8 cellular contexts compared by ENCODE assay signal in the genomic region with DNA sequence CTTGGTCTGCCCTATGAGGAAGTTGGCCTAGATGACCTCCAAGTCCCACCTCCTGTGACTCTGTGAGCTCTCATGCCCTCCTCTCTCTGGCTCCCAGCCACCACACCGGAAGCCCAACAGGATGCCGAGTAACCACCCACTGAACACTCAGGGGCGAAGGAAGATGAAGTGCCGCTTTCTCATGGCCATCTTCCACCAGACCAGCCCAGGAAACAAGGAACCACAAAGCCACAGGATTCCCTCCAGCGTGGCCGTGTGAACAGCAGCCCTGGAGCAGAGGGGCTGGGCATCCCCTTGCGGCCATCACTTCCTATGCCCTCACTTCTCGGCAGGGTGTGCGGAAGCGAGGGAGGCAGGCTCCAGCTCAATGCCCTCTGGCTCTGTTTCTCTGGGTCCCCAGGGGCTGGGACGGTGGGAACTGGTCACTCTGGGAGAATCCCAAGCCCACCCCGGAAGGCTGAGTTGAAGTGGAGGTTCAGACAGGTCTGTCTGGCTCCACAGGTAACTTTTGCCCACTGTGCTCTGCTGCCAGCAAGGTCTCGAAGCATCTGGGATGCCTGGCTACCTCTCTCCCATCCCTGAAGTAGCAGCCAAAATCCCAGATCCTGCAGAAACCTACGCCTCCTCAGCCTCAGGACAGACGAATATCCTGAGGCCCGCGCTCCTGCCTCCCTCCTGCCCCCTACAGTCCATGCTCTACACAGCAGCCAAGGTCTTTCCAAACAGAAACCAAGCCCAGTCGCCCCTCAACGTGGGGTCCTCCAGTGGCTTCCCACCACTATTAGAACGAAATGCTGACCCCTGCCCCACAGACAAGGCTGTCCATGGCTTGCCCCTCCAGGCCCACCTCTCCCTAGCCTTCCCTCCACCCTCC. TPM values are rescaled to one million over a fixed set of nuclear protein-coding genes. Genes with fewer than 3 reads are reported as not detected.
DNase-seq lines count a peak whose midpoint lies in the region; ATAC-seq and TF ChIP-seq lines count a peak whose summit lies in the region.

No MANE protein-coding gene starts in this region.

- H3K36me3 Mint-ChIP-seq in activated CD8-positive, alpha-beta T cell treated with anti-CD3 and anti-CD28 coated beads for 36 hours (ENCODE audit: low read depth): peaks cover 33% of the 10 kb centered on the region

- H3K9me3 ChIP-seq in effector memory CD4-positive, alpha-beta T cell (ENCODE audit: control insufficient read depth, low read length): no peaks in the 10 kb centered on the region
- H3K9me3 ChIP-seq in mucosa of rectum (ENCODE audit: control insufficient read depth in 2 of 2, low read length in 2 of 2): no peaks in the 10 kb centered on the region

- H3K9me3 Mint-ChIP-seq in activated CD8-positive, alpha-beta T cell treated with anti-CD3 and anti-CD28 coated beads for 36 hours: no peaks in the 10 kb centered on the region

- H3K27ac ChIP-seq in effector memory CD4-positive, alpha-beta T cell (ENCODE audit: insufficient read depth, low read length, poor library complexity, severe bottlenecking): peak overlapping the region; percentile 87
- H3K27ac ChIP-seq in mucosa of rectum (ENCODE audit: low read depth in 2 of 2, low read length in 2 of 2): peak overlapping the region; percentile 59 to 86

- POLR2A ChIA-PET in activated CD8-positive, alpha-beta T cell treated with anti-CD3 and anti-CD28 coated beads for 36 hours (lab: Charles Lee): interaction anchor here (1.0 to 6.4 kb wide), 7 partner anchors 8 to 65 kb away, joined by 3 to 57 read pairs (median 8); partner anchors contain the start of gene ECE1

- peaks cover 87% of the 10 kb centered on the region for H3K4me1 Mint-ChIP-seq in activated CD8-positive, alpha-beta T cell treated with anti-CD3 and anti-CD28 coated beads for 36 hours (ENCODE audit: low read depth)

- H3K27me3 Mint-ChIP-seq in activated CD8-positive, alpha-beta T cell treated with anti-CD3 and anti-CD28 coated beads for 36 hours: no peaks in the 10 kb centered on the region

- no peaks in the 10 kb centered on the region for H3K36me3 ChIP-seq in effector memory CD4-positive, alpha-beta T cell (ENCODE audit: control insufficient read depth, insufficient read depth, low read length)
- H3K36me3 ChIP-seq in mucosa of rectum (ENCODE audit: control insufficient read depth in 2 of 2, insufficient read depth in 2 of 2, low read length in 2 of 2): no peaks in the 10 kb centered on the region

- CTCF ChIA-PET in activated CD8-positive, alpha-beta T cell treated with anti-CD3 and anti-CD28 coated beads for 36 hours (lab: Charles Lee): interaction anchor here (0.6 to 4.2 kb wide), 22 partner anchors 9 to 103 kb away, joined by 3 to 30 read pairs (median 4); no protein-coding TSS in a partner anchor

- peak; percentile 69 for ATAC-seq in HG02623 (IDR thresholded peaks at IDR 0.05; ENCODE audit: unreplicated experiment)
- peak; percentile 90 for ATAC-seq in activated CD8-positive, alpha-beta T cell treated with anti-CD3 and anti-CD28 coated beads for 36 hours

- peak overlapping the region; percentile 43 for H3K4me3 ChIP-seq in GM12875 (ENCODE audit: low read depth, low read length)
- H3K4me3 ChIP-seq in effector memory CD4-positive, alpha-beta T cell (ENCODE audit: insufficient read depth, low read depth, low read length, poor library complexity, severe bottlenecking): peak overlapping the region; percentile 60
- peak overlapping the region; percentile 14 to 65 for H3K4me3 ChIP-seq in mucosa of rectum (ENCODE audit: low read length in 2 of 2)

- peak overlapping the region; percentile 96 for H3K27ac Mint-ChIP-seq in activated CD8-positive, alpha-beta T cell treated with anti-CD3 and anti-CD28 coated beads for 36 hours

- DNase-seq in NCI-H460 (ENCODE audit: extremely low read depth, low read depth) (peak; percentile 62), NCI-H1048 (lab: John Stamatoyannopoulos, UW) (no peak)
- peak; percentile 90 for DNase-seq in activated CD8-positive, alpha-beta T cell treated with anti-CD3 and anti-CD28 coated beads for 36 hours
- peak; percentile 80 to 90 (median 88) for DNase-seq in effector memory CD4-positive, alpha-beta T cell
- peak; percentile 47 for DNase-seq in stimulated activated CD8-positive, alpha-beta memory T cell treated with anti-CD3 and anti-CD28 coated beads, Interleukin-7, amount 100 ng/mL, for 24 hours (ENCODE audit: low read depth)

- intact Hi-C loops in activated CD8-positive, alpha-beta T cell treated with anti-CD3 and anti-CD28 coated beads for 36 hours (cut with micrococcal nuclease): no loop called here

- peaks cover 65% of the 10 kb centered on the region for H3K4me1 ChIP-seq in effector memory CD4-positive, alpha-beta T cell (ENCODE audit: control insufficient read depth, insufficient read depth, low read length, poor library complexity, severe bottlenecking)
- peaks cover 66 to 72% of the 10 kb centered on the region in 2 donors for H3K4me1 ChIP-seq in mucosa of rectum (ENCODE audit: control insufficient read depth in 2 of 2, insufficient read depth in 2 of 2, low read length in 2 of 2)

- peak; percentile 93 for TF ChIP-seq CTCF in GM12875 (IDR thresholded peaks at IDR 0.05; ENCODE audit: borderline replicate concordance, insufficient read depth, low read depth, low read length)
- TF ChIP-seq CTCF in activated CD8-positive, alpha-beta T cell treated with anti-CD3 and anti-CD28 coated beads for 36 hours (IDR thresholded peaks at IDR 0.05): peak; percentile 83

- H3K4me3 Mint-ChIP-seq in activated CD8-positive, alpha-beta T cell treated with anti-CD3 and anti-CD28 coated beads for 36 hours: peak overlapping the region; percentile 76

- H3K27me3 ChIP-seq in effector memory CD4-positive, alpha-beta T cell (replicated peaks; ENCODE audit: control insufficient read depth, insufficient read depth, low read length, poor library complexity, severe bottlenecking): no peaks in the 10 kb centered on the region
- H3K27me3 ChIP-seq in mucosa of rectum (ENCODE audit: control insufficient read depth in 2 of 2, insufficient read depth in 2 of 2, low read length in 2 of 2): no peaks in the 10 kb centered on the region

- H3K9ac ChIP-seq in mucosa of rectum (ENCODE audit: low read depth in 1 of 2, low read length in 2 of 2): peak overlapping the region; percentile 45 to 61

RNA-seq across cellular contexts. Expression of gene ECE1, which starts 44.2 kb away (rescaled TPM):
- 72.8 and 79.5 TPM in 2 replicates for total RNA-seq in NCI-H460 (2014; rRNA removed; shearing (Covaris generic))
- 51.6 and 72.7 TPM in 2 replicates for polyA plus RNA-seq in NCI-H460 (2014; cell fraction: nucleus; rRNA removed)
- total RNA-seq in activated CD8-positive, alpha-beta T cell treated with anti-CD3 and anti-CD28 coated beads for 36 hours: 100 to 1,000 TPM; 118 to 127 TPM
